29 cellular contexts compared by ENCODE assay signal in the genomic region with DNA sequence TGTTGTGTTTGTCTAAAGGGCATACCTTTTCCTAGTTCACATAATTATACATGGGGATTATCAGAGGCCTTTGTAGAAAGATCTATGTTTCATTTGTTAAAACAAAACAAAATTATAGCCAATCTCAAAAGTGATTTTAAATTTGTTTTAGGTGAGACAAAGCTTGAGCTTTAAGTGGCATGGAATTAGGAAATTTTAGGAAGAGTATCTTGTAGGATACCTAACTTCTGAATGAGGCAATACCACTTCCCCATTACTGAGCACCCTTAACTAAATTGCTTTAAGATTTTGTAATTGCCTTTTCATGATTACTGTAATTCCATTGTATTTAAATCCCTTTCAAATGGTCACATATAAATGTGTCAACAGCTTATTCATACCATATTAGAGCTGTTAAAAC.
DNase-seq lines count a peak whose midpoint lies in the region; ATAC-seq, FAIRE-seq and TF ChIP-seq lines count a peak whose summit lies in the region.
"Had no signal": no experiment of that assay in that cellular context is flagged by ENCODE, and none has a peak within 500 bp of the region (broad histone marks: within the 10 kb centered on the region; RNA-seq: fewer than 3 reads in every experiment).

No MANE protein-coding gene starts in this region.

- H3K9me3 Mint-ChIP-seq in endodermal cell, result no peaks in the 10 kb centered on the region

- ATAC-seq in Panc1 (no peak), HG02763 (IDR thresholded peaks at IDR 0.05; ENCODE audit: unreplicated experiment) (no peak), GM19324 (IDR thresholded peaks at IDR 0.05; ENCODE audit: low FRiP score, unreplicated experiment) (no peak)
- ATAC-seq: GM12878 had no signal

- H3K27ac Mint-ChIP-seq in endodermal cell, result no peak overlapping the region
- H3K27ac Mint-ChIP-seq: CD14-positive monocyte; CD4-positive, alpha-beta memory T cell; CD4-positive, CD25-positive, alpha-beta regulatory T cell; CD8-positive, alpha-beta memory T cell had no signal

- no peak overlapping the region for H3K9ac ChIP-seq in endodermal cell (ENCODE audit: extremely low read depth, low read length, poor library complexity, severe bottlenecking)
- H3K9ac ChIP-seq: BLaER1 had no signal

- H3K27me3 Mint-ChIP-seq in endodermal cell (ENCODE audit: insufficient read depth), result no peaks in the 10 kb centered on the region
- H3K27me3 Mint-ChIP-seq: CD4-positive, alpha-beta memory T cell; CD4-positive, CD25-positive, alpha-beta regulatory T cell; CD8-positive, alpha-beta memory T cell had no signal

- H3K4me1 ChIP-seq in Panc1 (ENCODE audit: control insufficient read depth, insufficient read depth, low read length) (peaks cover 19% of the 10 kb centered on the region), endodermal cell (ENCODE audit: control insufficient read depth, insufficient read depth, low read length) (no peaks in the 10 kb centered on the region)
- H3K4me1 ChIP-seq: BE2C, BLaER1 had no signal

- H3K4me1 Mint-ChIP-seq in endodermal cell, result peaks cover 2% of the 10 kb centered on the region
- H3K4me1 Mint-ChIP-seq: CD14-positive monocyte; CD4-positive, alpha-beta memory T cell; CD4-positive, CD25-positive, alpha-beta regulatory T cell; CD8-positive, alpha-beta memory T cell had no signal

- DNase-seq in G401 (ENCODE audit: low spot score) (peak; percentile 53), Panc1 (ENCODE audit: low read depth, low spot score) (no peak), cerebellar cortex (ENCODE audit: low spot score) (peak; percentile 71), endodermal cell (no peak), NCI-H1436 (lab: John Stamatoyannopoulos, UW) (no peak)
- DNase-seq: 8988T; ACHN; BE2C; C1 segment of cervical spinal cord; CD4-positive, alpha-beta memory T cell; CD4-positive, CD25-positive, alpha-beta regulatory T cell; CD8-positive, alpha-beta memory T cell; COR-L47; DMS 273 treated with DMSO at 0.1 percent for 48 hours; DMS153; DMS53; DMS79; DND-41; EL; GDM1 had no signal

- 0 out of 2 replicates have a peak, but pooled peaks cover 4% of the 10 kb centered on the region for H3K9me3 ChIP-seq in Panc1 (ENCODE audit: control insufficient read depth, insufficient read depth, low read depth, low read length)
- no peaks in the 10 kb centered on the region for H3K9me3 ChIP-seq in endodermal cell (ENCODE audit: control insufficient read depth, low read length)
- H3K9me3 ChIP-seq: BE2C, BLaER1 had no signal

- no peaks in the 10 kb centered on the region for H3K36me3 Mint-ChIP-seq in endodermal cell (ENCODE audit: low read depth)
- H3K36me3 Mint-ChIP-seq: CD14-positive monocyte; CD4-positive, alpha-beta memory T cell; CD4-positive, CD25-positive, alpha-beta regulatory T cell; CD8-positive, alpha-beta memory T cell had no signal

- POLR2A ChIA-PET in Panc1 (lab: Charles Lee), result no interaction called here

- intact Hi-C loops in Panc1 (cut with micrococcal nuclease; ENCODE audit: unreplicated experiment), result no loop called here

- no peaks in the 10 kb centered on the region for H3K27me3 ChIP-seq in Panc1 (ENCODE audit: control insufficient read depth, insufficient read depth, low read length)
- no peaks in the 10 kb centered on the region for H3K27me3 ChIP-seq in endodermal cell (ENCODE audit: control insufficient read depth, insufficient read depth, low read length, poor library complexity, severe bottlenecking)
- H3K27me3 ChIP-seq: BE2C, BLaER1 had no signal

- CTCF ChIA-PET in Panc1 (lab: Charles Lee), result no interaction called here

- peak overlapping the region; percentile 92; the same call in 1 of the 2 replicates for H3K27ac ChIP-seq in Panc1 (ENCODE audit: low read length)
- H3K27ac ChIP-seq in endodermal cell (ENCODE audit: low read depth, low read length), result no peak overlapping the region
- H3K27ac ChIP-seq: BLaER1 had no signal

- no peak overlapping the region for H3K4me3 ChIP-seq in Panc1 (ENCODE audit: low read depth in 2 of 2, low read length in 2 of 2)
- no peak overlapping the region for H3K4me3 ChIP-seq in endodermal cell (ENCODE audit: low read length)
- H3K4me3 ChIP-seq: BLaER1, GM12878 had no signal

- H3K4me3 Mint-ChIP-seq in endodermal cell, result no peak overlapping the region
- H3K4me3 Mint-ChIP-seq: CD14-positive monocyte; CD4-positive, alpha-beta memory T cell; CD4-positive, CD25-positive, alpha-beta regulatory T cell; CD8-positive, alpha-beta memory T cell had no signal

- BruUV-seq in Panc1 (replicated peaks; lab: Mats Ljungman, UMichigan), result no TSS peak

- TF ChIP-seq CTCF in Panc1 (IDR thresholded peaks at IDR 0.05) (no peak), endodermal cell (conservative IDR thresholded peaks at IDR 0.05) (no peak)

- H3K36me3 ChIP-seq in Panc1 (ENCODE audit: control insufficient read depth, insufficient read depth, low read length) (no peaks in the 10 kb centered on the region; the same call in 1 of the 2 replicates), endodermal cell (ENCODE audit: control insufficient read depth, insufficient read depth, low read length) (no peaks in the 10 kb centered on the region)
- H3K36me3 ChIP-seq: BE2C, BLaER1 had no signal

- peak; percentile 98 for FAIRE-seq in G401.6 (lab: Jason Lieb, UNC)
- FAIRE-seq: A204.1, GM12878, GM12892, GM18507 had no signal

- in situ Hi-C loops in G401 (cut with HindIII; ENCODE audit: low sequenced_read_pairs) (no loop called here), Panc1 (cut with HindIII; ENCODE audit: low pct_unique_long_range_greater_than_20kb, low sequenced_read_pairs) (no loop called here)

Comparison
In these comparisons a context has a peak if more than half of its experiments do, and no peak if none do; other contexts are left out.
1. DNase-seq: peak in G401 (single experiment) and cerebellar cortex (single experiment); none in Panc1 (single experiment), endodermal cell (single experiment) and NCI-H1436 (single experiment).